In the genomic region with DNA sequence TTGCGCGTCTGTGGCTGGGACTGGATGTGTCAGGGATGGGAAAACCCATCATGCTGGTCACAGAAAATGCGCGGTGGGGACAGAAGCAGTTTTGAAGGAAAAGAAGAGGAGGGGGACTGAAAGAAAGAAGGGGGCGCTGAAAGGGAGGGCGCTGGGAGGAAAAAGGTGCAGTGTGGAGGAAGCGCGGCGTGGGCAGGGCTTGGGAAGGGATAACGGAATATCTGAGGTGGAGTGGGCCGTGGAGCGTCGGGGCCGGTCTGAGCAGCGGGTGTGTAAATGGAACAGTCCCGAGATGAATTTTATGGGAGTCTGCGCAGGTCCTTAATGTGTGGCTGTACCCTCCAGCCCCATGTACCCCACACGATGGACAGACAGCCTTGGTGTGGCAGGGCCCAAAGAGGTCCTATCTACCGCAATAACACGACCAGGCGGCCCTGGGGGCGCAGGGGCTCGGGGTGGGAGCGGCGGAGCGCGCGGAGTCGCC, we compare ENCODE assay signal across 9 cellular contexts. TPM values are rescaled to one million over a fixed set of nuclear protein-coding genes. Genes with fewer than 3 reads are reported as not detected.
DNase-seq lines count a peak whose midpoint lies in the region; ATAC-seq, FAIRE-seq and TF ChIP-seq lines count a peak whose summit lies in the region.
"Had no signal": no experiment of that assay in that cellular context is flagged by ENCODE, and none has a peak within 500 bp of the region (broad histone marks: within the 10 kb centered on the region; RNA-seq: fewer than 3 reads in every experiment).

No MANE protein-coding gene starts in this region.

- intact Hi-C loops in transverse colon (cut with DNase I; ENCODE audit: low total_unique reads): no loop called here

- peak; percentile 71 for DNase-seq in DMS53 (lab: John Stamatoyannopoulos, UW)
- DNase-seq in astrocyte (ENCODE audit: low read depth): no peak
- no peak for DNase-seq in transverse colon
- DNase-seq in GM20000 (ENCODE audit: low spot score): no peak
- no peak for DNase-seq in NCI-H82 treated with DMSO at 0.1 percent for 48 hours (lab: John Stamatoyannopoulos, UW; ENCODE audit: unreplicated experiment)

- no peak overlapping the region for H3K27ac Mint-ChIP-seq in astrocyte (ENCODE audit: unreplicated experiment)

- H3K4me3 ChIP-seq in HUES6 (ENCODE audit: low read depth, low read length) (peak overlapping the region; percentile 80), astrocyte (ENCODE audit: insufficient read depth, low read depth, low read length) (peak overlapping the region; percentile 57), liver (ENCODE audit: low read depth in 1 of 3, low read length in 3 of 3) (peak overlapping the region in 2 of 3 donors; percentile 40 to 71), transverse colon (peak overlapping the region; percentile 19 to 79 (median 56))

- H3K4me1 Mint-ChIP-seq in astrocyte (ENCODE audit: low read depth, unreplicated experiment): peaks cover 18% of the 10 kb centered on the region

- peaks cover 16% of the 10 kb centered on the region for H4K20me1 ChIP-seq in astrocyte (ENCODE audit: insufficient read depth, low read length)

- H3K4me1 ChIP-seq in HUES6 (ENCODE audit: control insufficient read depth, insufficient read depth, low read length) (peaks cover 62% of the 10 kb centered on the region), astrocyte (ENCODE audit: insufficient read depth, low read length) (peaks cover 34% of the 10 kb centered on the region), liver (ENCODE audit: control insufficient read depth in 4 of 4, insufficient read depth in 4 of 4, low read length in 3 of 4) (peaks cover 51 to 90% (median 72%) of the 10 kb centered on the region in 4 donors), transverse colon (peaks cover 37 to 93% (median 70%) of the 10 kb centered on the region in 4 donors)

- no peak for TF ChIP-seq RAD21 in liver (IDR thresholded peaks at IDR 0.05)

- no peaks in the 10 kb centered on the region for H3K9me3 Mint-ChIP-seq in astrocyte (ENCODE audit: unreplicated experiment)

- no peaks in the 10 kb centered on the region for H3K79me2 ChIP-seq in astrocyte (ENCODE audit: insufficient read depth, low read length)

- TF ChIP-seq CTCF in astrocyte (IDR thresholded peaks at IDR 0.05; ENCODE audit: insufficient read depth, low read depth, low read length): no peak
- TF ChIP-seq CTCF in liver (IDR thresholded peaks at IDR 0.05; ENCODE audit: low read depth, low read length, missing input control): no peak
- TF ChIP-seq CTCF in transverse colon (IDR thresholded peaks at IDR 0.05): no peak
- TF ChIP-seq CTCF in GM20000 (IDR thresholded peaks at IDR 0.05; ENCODE audit: extremely low read depth, missing control alignments): no peak

- H3K36me3 Mint-ChIP-seq in astrocyte (ENCODE audit: low read depth, unreplicated experiment): no peaks in the 10 kb centered on the region

- peak overlapping the region; percentile 82 for H3K4me2 ChIP-seq in astrocyte (ENCODE audit: low read length)

- peak overlapping the region; percentile 71 for H2AFZ ChIP-seq in astrocyte (ENCODE audit: low read depth, low read length)

- in situ Hi-C loops in transverse colon (cut with MboI; ENCODE audit: low pct_ligation_motif_present in 1 of 4, low pct_unique_long_range_greater_than_20kb in 1 of 4, low sequenced_read_pairs in 3 of 4): no loop called here

- peaks cover 4% of the 10 kb centered on the region for H3K27me3 Mint-ChIP-seq in astrocyte (ENCODE audit: low read depth, unreplicated experiment)

- H3K27me3 ChIP-seq in HUES6 (ENCODE audit: control insufficient read depth, insufficient read depth, low read length): no peaks in the 10 kb centered on the region
- H3K27me3 ChIP-seq in astrocyte (ENCODE audit: insufficient read depth, low read length): no peaks in the 10 kb centered on the region
- no peaks in the 10 kb centered on the region for H3K27me3 ChIP-seq in liver (ENCODE audit: control insufficient read depth in 4 of 4, insufficient read depth in 4 of 4, low read length in 3 of 4)
- H3K27me3 ChIP-seq in transverse colon: peaks cover 4% of the 10 kb centered on the region

- H3K9me3 ChIP-seq in HUES6 (ENCODE audit: control insufficient read depth, insufficient read depth, low read depth, low read length): no peaks in the 10 kb centered on the region
- no peaks in the 10 kb centered on the region for H3K9me3 ChIP-seq in astrocyte (ENCODE audit: insufficient read depth, low read depth, low read length)
- H3K9me3 ChIP-seq in liver (ENCODE audit: control insufficient read depth in 4 of 4, low read length in 3 of 4): no peaks in the 10 kb centered on the region
- no peaks in the 10 kb centered on the region for H3K9me3 ChIP-seq in transverse colon

- WGBS in liver: 13% methylated on average over 29 of the region's 29 CpGs
- 7% methylated on average over 16 to 18 of the region's 29 CpGs for WGBS in transverse colon (ENCODE audit: low coverage in 1 of 2), 2 donors

- H3K4me3 Mint-ChIP-seq in astrocyte (ENCODE audit: unreplicated experiment): peak overlapping the region; percentile 79

- FAIRE-seq in astrocyte (lab: Jason Lieb, UNC): no peak

- ATAC-seq in HG02610 (IDR thresholded peaks at IDR 0.05; ENCODE audit: unreplicated experiment): no peak

- TF ChIP-seq POLR2A in transverse colon (IDR thresholded peaks at IDR 0.05): no peak

- H3K27ac ChIP-seq in HUES6 (ENCODE audit: low read depth, low read length) (no peak overlapping the region), astrocyte (ENCODE audit: low read depth, low read length) (no peak overlapping the region), liver (ENCODE audit: low read depth in 1 of 2, low read length in 2 of 2) (peak overlapping the region; percentile 68 to 89), transverse colon (peak overlapping the region; percentile 85 to 94 (median 86))

- H3K9ac ChIP-seq in HUES6 (ENCODE audit: low read length) (peak overlapping the region; percentile 10), astrocyte (ENCODE audit: low read length) (peak overlapping the region; percentile 43), liver (ENCODE audit: low read depth in 1 of 2, low read length in 2 of 2) (peak overlapping the region; percentile 3 to 24)

- H3K36me3 ChIP-seq in HUES6 (ENCODE audit: control insufficient read depth, insufficient read depth, low read length) (peaks cover 3% of the 10 kb centered on the region; the same call in 1 of the 2 replicates), astrocyte (ENCODE audit: insufficient read depth, low read length) (no peaks in the 10 kb centered on the region), liver (ENCODE audit: control insufficient read depth in 4 of 4, insufficient read depth in 3 of 4, low read depth in 1 of 4, low read length in 3 of 4) (no peaks in the 10 kb centered on the region), transverse colon (no peaks in the 10 kb centered on the region)

- TF ChIP-seq EP300 in transverse colon (IDR thresholded peaks at IDR 0.05; ENCODE audit: low read depth): no peak

TF ChIP-seq in liver, 16 proteins besides CTCF, POLR2A, EP300 and RAD21:
- TF ChIP-seq, protein P1, sequence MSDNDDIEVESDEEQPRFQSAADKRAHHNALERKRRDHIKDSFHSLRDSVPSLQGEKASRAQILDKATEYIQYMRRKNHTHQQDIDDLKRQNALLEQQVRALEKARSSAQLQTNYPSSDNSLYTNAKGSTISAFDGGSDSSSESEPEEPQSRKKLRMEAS (IDR thresholded peaks at IDR 0.05): no peak
- no peak for TF ChIP-seq YY1 (IDR thresholded peaks at IDR 0.05)
- no peak for TF ChIP-seq RXRA (IDR thresholded peaks at IDR 0.05)
- no peak for TF ChIP-seq HNF4A (conservative IDR thresholded peaks at IDR 0.05)
- TF ChIP-seq, protein P2, sequence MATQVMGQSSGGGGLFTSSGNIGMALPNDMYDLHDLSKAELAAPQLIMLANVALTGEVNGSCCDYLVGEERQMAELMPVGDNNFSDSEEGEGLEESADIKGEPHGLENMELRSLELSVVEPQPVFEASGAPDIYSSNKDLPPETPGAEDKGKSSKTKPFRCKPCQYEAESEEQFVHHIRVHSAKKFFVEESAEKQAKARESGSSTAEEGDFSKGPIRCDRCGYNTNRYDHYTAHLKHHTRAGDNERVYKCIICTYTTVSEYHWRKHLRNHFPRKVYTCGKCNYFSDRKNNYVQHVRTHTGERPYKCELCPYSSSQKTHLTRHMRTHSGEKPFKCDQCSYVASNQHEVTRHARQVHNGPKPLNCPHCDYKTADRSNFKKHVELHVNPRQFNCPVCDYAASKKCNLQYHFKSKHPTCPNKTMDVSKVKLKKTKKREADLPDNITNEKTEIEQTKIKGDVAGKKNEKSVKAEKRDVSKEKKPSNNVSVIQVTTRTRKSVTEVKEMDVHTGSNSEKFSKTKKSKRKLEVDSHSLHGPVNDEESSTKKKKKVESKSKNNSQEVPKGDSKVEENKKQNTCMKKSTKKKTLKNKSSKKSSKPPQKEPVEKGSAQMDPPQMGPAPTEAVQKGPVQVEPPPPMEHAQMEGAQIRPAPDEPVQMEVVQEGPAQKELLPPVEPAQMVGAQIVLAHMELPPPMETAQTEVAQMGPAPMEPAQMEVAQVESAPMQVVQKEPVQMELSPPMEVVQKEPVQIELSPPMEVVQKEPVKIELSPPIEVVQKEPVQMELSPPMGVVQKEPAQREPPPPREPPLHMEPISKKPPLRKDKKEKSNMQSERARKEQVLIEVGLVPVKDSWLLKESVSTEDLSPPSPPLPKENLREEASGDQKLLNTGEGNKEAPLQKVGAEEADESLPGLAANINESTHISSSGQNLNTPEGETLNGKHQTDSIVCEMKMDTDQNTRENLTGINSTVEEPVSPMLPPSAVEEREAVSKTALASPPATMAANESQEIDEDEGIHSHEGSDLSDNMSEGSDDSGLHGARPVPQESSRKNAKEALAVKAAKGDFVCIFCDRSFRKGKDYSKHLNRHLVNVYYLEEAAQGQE (IDR thresholded peaks at IDR 0.05): no peak
- TF ChIP-seq JUND (IDR thresholded peaks at IDR 0.05): no peak
- TF ChIP-seq, protein P3, sequence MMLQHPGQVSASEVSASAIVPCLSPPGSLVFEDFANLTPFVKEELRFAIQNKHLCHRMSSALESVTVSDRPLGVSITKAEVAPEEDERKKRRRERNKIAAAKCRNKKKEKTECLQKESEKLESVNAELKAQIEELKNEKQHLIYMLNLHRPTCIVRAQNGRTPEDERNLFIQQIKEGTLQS (IDR thresholded peaks at IDR 0.05): no peak
- no peak for TF ChIP-seq NR2F2 (IDR thresholded peaks at IDR 0.05)
TF ChIP-seq in liver: peak in this region for 0.

RNA-seq across cellular contexts. Expression of a gene that starts 0.4 kb away (rescaled TPM):
- total RNA-seq in astrocyte (14.8 and 15.3 TPM in 2 replicates), liver (10 to 100 TPM; 15.8 to 67.2 TPM), transverse colon (10 to 100 TPM; 25.1 to 45.2 (median 35.6) TPM)
- 10 to 100 TPM; 15.1 to 17.5 TPM for polyA plus RNA-seq in liver

RNA-seq across cellular contexts. Expression of a gene that starts 6.3 kb away (rescaled TPM):
- total RNA-seq in astrocyte: not detected in 2 replicates
- total RNA-seq in liver: not detected
- under 1 TPM in 1 of 2 donors, not detected in 1; 0.14 TPM for polyA plus RNA-seq in liver
- total RNA-seq in transverse colon: under 1 TPM in 1 of 4 donors, not detected in 3; 0.95 TPM
- total RNA-seq: T-helper 1 cell treated with Interleukin-12 subunit alpha and Interleukin-12 subunit beta and Interleukin-4 antibody, amounts not matched to agents 30 ng/mL and 1 ng/mL, for 36 hours had no signal

RNA-seq across cellular contexts. Expression of a gene that starts 23.9 kb away (rescaled TPM):
- total RNA-seq in astrocyte (859 and 914 TPM in 2 replicates), liver (100 to 1,000 TPM; 170 to 281 TPM), transverse colon (100 to 1,000 TPM; 105 to 371 (median 242) TPM)
- polyA plus RNA-seq in liver: 100 to 1,000 TPM; 129 to 235 TPM

RNA-seq across cellular contexts. Expression of a gene that starts 34.3 kb away (rescaled TPM):
- 61.8 and 66.6 TPM in 2 replicates for total RNA-seq in astrocyte
- total RNA-seq in liver: 10 to 100 TPM; 19.8 to 22.4 TPM
- polyA plus RNA-seq in liver: 10 to 100 TPM; 18.9 to 27.0 TPM
- total RNA-seq in transverse colon: 10 to 100 TPM in 3 of 4 donors, 1 to 10 TPM in 1; 9.0 to 36.4 (median 22.5) TPM

RNA-seq across cellular contexts. Expression of a gene that starts 42.3 kb away (rescaled TPM):
- 10.1 and 11.0 TPM in 2 replicates for total RNA-seq in astrocyte
- total RNA-seq in liver: 1 to 10 TPM; 4.9 TPM
- 1 to 10 TPM; 3.7 to 4.6 TPM for polyA plus RNA-seq in liver
- total RNA-seq in transverse colon: 10 to 100 TPM in 3 of 4 donors, 1 to 10 TPM in 1; 2.6 to 67.3 (median 19.0) TPM

Comparison
In these comparisons a context has a peak if more than half of its experiments do, and no peak if none do; other contexts are left out.
1. H3K27ac ChIP-seq: peak in liver (2 of 2) and transverse colon (4 of 4); none in HUES6 (single experiment) and astrocyte (single experiment).
2. Peak in every context shown above with its lines, with median percentiles within 50 percentile points of each other: H3K4me3 ChIP-seq and H3K9ac ChIP-seq.